24 cellular contexts compared by ENCODE assay signal in genomic region chr11:108933630-108934029, GRCh38.
DNase-seq lines count a peak whose midpoint lies in the region; ATAC-seq, FAIRE-seq and TF ChIP-seq lines count a peak whose summit lies in the region.
"Had no signal": no experiment of that assay in that cellular context is flagged by ENCODE, and none has a peak within 500 bp of the region (broad histone marks: within the 10 kb centered on the region; RNA-seq: fewer than 3 reads in every experiment).

No MANE protein-coding gene starts in this region.

- H3K36me3 ChIP-seq in astrocyte (ENCODE audit: insufficient read depth, low read length): no peaks in the 10 kb centered on the region
- H3K36me3 ChIP-seq: lower lobe of right lung, neutrophil, SJSA1, vagina had no signal

- no peaks in the 10 kb centered on the region for H3K36me3 Mint-ChIP-seq in astrocyte (ENCODE audit: low read depth, unreplicated experiment)

- peak; percentile 50 for DNase-seq in AG10803 (ENCODE audit: low read depth)
- peak; percentile 77 for DNase-seq in OCI-M1 (lab: John Stamatoyannopoulos, UW)
- DNase-seq in astrocyte (ENCODE audit: low read depth): peak; percentile 82
- peak; percentile 17 for DNase-seq in hepatic stellate cell (ENCODE audit: low spot score)
- DNase-seq in dedifferentiated amniotic fluid mesenchymal stem cell (ENCODE audit: extremely low spot score): no peak
- no peak for DNase-seq in NCI-H1092 treated with DMSO at 0.1 percent for 48 hours (lab: John Stamatoyannopoulos, UW)
- DNase-seq: activated CD4-positive, alpha-beta T cell treated with anti-CD3 and anti-CD28 coated beads, Interleukin-2, amount 10 ng/mL, durations not matched to agents 24 days and 14 days; activated naive CD8-positive, alpha-beta T cell treated with anti-CD3 and anti-CD28 coated beads, Interleukin-2, amount 50 U/mL, for 24 hours; CD8-positive, alpha-beta T cell; DND-41; lower lobe of right lung; NCI-H146; stimulated activated CD4-positive, alpha-beta T cell treated with anti-CD3 and anti-CD28 coated beads, Interleukin-12 subunit alpha, Interleukin-12 subunit beta, amount 100 ng/mL, for 4 hours; substantia nigra; T1000 had no signal

- peaks cover 32% of the 10 kb centered on the region for H3K4me1 Mint-ChIP-seq in astrocyte (ENCODE audit: low read depth, unreplicated experiment)
- H3K4me1 Mint-ChIP-seq: activated CD4-positive, alpha-beta T cell treated with anti-CD3 and anti-CD28 coated beads, Interleukin-2, amount 10 ng/mL, durations not matched to agents 24 days and 14 days; activated naive CD8-positive, alpha-beta T cell treated with anti-CD3 and anti-CD28 coated beads, Interleukin-2, amount 50 U/mL, for 24 hours; activated T-helper 17 cell treated with anti-CD3 and anti-CD28 coated beads, Interleukin-2, amount 50 U/mL, for 72 hours had no signal

- peaks cover 41% of the 10 kb centered on the region for H3K4me1 ChIP-seq in astrocyte (ENCODE audit: insufficient read depth, low read length)
- H3K4me1 ChIP-seq: lower lobe of right lung, vagina had no signal

- no peaks in the 10 kb centered on the region for H3K27me3 ChIP-seq in astrocyte (ENCODE audit: insufficient read depth, low read length)
- H3K27me3 ChIP-seq: neutrophil, SJSA1, vagina had no signal

- ATAC-seq in HG03457 (IDR thresholded peaks at IDR 0.05; ENCODE audit: unreplicated experiment): no peak
- no peak for ATAC-seq in GM21367 (IDR thresholded peaks at IDR 0.05; ENCODE audit: unreplicated experiment)
- ATAC-seq: activated naive CD8-positive, alpha-beta T cell treated with anti-CD3 and anti-CD28 coated beads, Interleukin-2, amount 50 U/mL, for 24 hours; activated T-helper 17 cell treated with anti-CD3 and anti-CD28 coated beads, Interleukin-2, amount 50 U/mL, for 72 hours; CD8-positive, alpha-beta T cell; esophagus mucosa; lower lobe of right lung had no signal

- H3K4me2 ChIP-seq in astrocyte (ENCODE audit: low read length): peak overlapping the region; percentile 67

- H3K4me3 Mint-ChIP-seq in astrocyte (ENCODE audit: unreplicated experiment): no peak overlapping the region
- H3K4me3 Mint-ChIP-seq: activated CD4-positive, alpha-beta T cell treated with anti-CD3 and anti-CD28 coated beads, Interleukin-2, amount 10 ng/mL, durations not matched to agents 24 days and 14 days; activated naive CD8-positive, alpha-beta T cell treated with anti-CD3 and anti-CD28 coated beads, Interleukin-2, amount 50 U/mL, for 24 hours; activated T-helper 17 cell treated with anti-CD3 and anti-CD28 coated beads, Interleukin-2, amount 50 U/mL, for 72 hours; CD8-positive, alpha-beta T cell had no signal

- peak overlapping the region; percentile 42 for H3K27ac ChIP-seq in astrocyte (ENCODE audit: low read depth, low read length)
- H3K27ac ChIP-seq: lower lobe of right lung, neutrophil, SJSA1, vagina had no signal

- no peaks in the 10 kb centered on the region for H4K20me1 ChIP-seq in astrocyte (ENCODE audit: insufficient read depth, low read length)

- TF ChIP-seq CTCF in AG10803 (conservative IDR thresholded peaks at IDR 0.05; ENCODE audit: low read length) (no peak), astrocyte (IDR thresholded peaks at IDR 0.05; ENCODE audit: insufficient read depth, low read depth, low read length) (no peak)

- no peak overlapping the region for H3K9ac ChIP-seq in astrocyte (ENCODE audit: low read length)

- peak; percentile 5 for FAIRE-seq in astrocyte (lab: Jason Lieb, UNC)
- FAIRE-seq: GM18507, islet of Langerhans had no signal

- H3K79me2 ChIP-seq in astrocyte (ENCODE audit: insufficient read depth, low read length): peaks cover 45% of the 10 kb centered on the region

- H3K9me3 ChIP-seq in astrocyte (ENCODE audit: insufficient read depth, low read depth, low read length): no peaks in the 10 kb centered on the region
- H3K9me3 ChIP-seq: lower lobe of right lung, neutrophil, SJSA1, vagina had no signal

- H3K27ac Mint-ChIP-seq in astrocyte (ENCODE audit: unreplicated experiment): no peak overlapping the region
- H3K27ac Mint-ChIP-seq: activated CD4-positive, alpha-beta T cell treated with anti-CD3 and anti-CD28 coated beads, Interleukin-2, amount 10 ng/mL, durations not matched to agents 24 days and 14 days; activated naive CD8-positive, alpha-beta T cell treated with anti-CD3 and anti-CD28 coated beads, Interleukin-2, amount 50 U/mL, for 24 hours; activated T-helper 17 cell treated with anti-CD3 and anti-CD28 coated beads, Interleukin-2, amount 50 U/mL, for 72 hours; CD8-positive, alpha-beta T cell had no signal

- no peak overlapping the region for H3K4me3 ChIP-seq in AG10803 (ENCODE audit: low read length)
- H3K4me3 ChIP-seq in astrocyte (ENCODE audit: insufficient read depth, low read depth, low read length): no peak overlapping the region
- H3K4me3 ChIP-seq: lower lobe of right lung, SJSA1, vagina had no signal

- no peaks in the 10 kb centered on the region for H3K27me3 Mint-ChIP-seq in astrocyte (ENCODE audit: low read depth, unreplicated experiment)
- H3K27me3 Mint-ChIP-seq: activated CD4-positive, alpha-beta T cell treated with anti-CD3 and anti-CD28 coated beads, Interleukin-2, amount 10 ng/mL, durations not matched to agents 24 days and 14 days; activated naive CD8-positive, alpha-beta T cell treated with anti-CD3 and anti-CD28 coated beads, Interleukin-2, amount 50 U/mL, for 24 hours; activated T-helper 17 cell treated with anti-CD3 and anti-CD28 coated beads, Interleukin-2, amount 50 U/mL, for 72 hours had no signal

- H3K9me3 Mint-ChIP-seq in astrocyte (ENCODE audit: unreplicated experiment): no peaks in the 10 kb centered on the region
- H3K9me3 Mint-ChIP-seq: activated naive CD8-positive, alpha-beta T cell treated with anti-CD3 and anti-CD28 coated beads, Interleukin-2, amount 50 U/mL, for 24 hours; activated T-helper 17 cell treated with anti-CD3 and anti-CD28 coated beads, Interleukin-2, amount 50 U/mL, for 72 hours; CD8-positive, alpha-beta T cell had no signal

- H2AFZ ChIP-seq in astrocyte (ENCODE audit: low read depth, low read length): no peak overlapping the region

Comparison
In these comparisons a context has a peak if more than half of its experiments do, and no peak if none do; other contexts are left out.
1. DNase-seq: peak in AG10803 (single experiment), OCI-M1 (single experiment), astrocyte (single experiment) and hepatic stellate cell (single experiment); none in dedifferentiated amniotic fluid mesenchymal stem cell (single experiment) and NCI-H1092 treated with DMSO at 0.1 percent for 48 hours (single experiment).